Comparison of ENCODE assay signal across 9 cellular contexts in the genomic region with DNA sequence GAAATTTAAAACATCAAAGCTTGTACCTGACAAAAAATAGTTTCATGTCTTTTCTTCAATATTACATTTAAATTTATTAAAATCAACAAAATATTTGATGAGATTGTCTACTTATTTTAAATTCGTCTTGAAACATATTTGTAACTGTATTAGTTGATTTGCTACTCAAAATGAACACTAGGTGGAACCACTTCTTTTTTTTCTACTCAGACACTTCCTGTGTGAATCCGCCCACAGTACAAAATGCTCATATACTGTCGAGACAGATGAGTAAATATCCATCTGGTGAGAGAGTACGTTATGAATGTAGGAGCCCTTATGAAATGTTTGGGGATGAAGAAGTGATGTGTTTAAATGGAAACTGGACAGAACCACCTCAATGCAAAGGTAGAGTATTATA. TPM values are rescaled to one million over a fixed set of nuclear protein-coding genes. Genes with fewer than 3 reads are reported as not detected.
DNase-seq lines count a peak whose midpoint lies in the region; ATAC-seq and TF ChIP-seq lines count a peak whose summit lies in the region.
"Not testable (repeated sequence)": the region's sequence is repeated elsewhere in the genome, so short reads cannot be mapped to it uniquely, and the experiment has no call there.
"Had no signal": no experiment of that assay in that cellular context is flagged by ENCODE, and none has a peak within 500 bp of the region (broad histone marks: within the 10 kb centered on the region; RNA-seq: fewer than 3 reads in every experiment).

No MANE protein-coding gene starts in this region.

- H3F3A ChIP-seq in SK-N-SH (replicated peaks; ENCODE audit: insufficient read depth) = not testable (repeated sequence)

- 3% methylated on average over 4 of the region's 4 CpGs for WGBS in SK-N-SH (ENCODE audit: low lambda C conversion rate)

- not testable (repeated sequence) for H3K79me2 ChIP-seq in SK-N-SH (ENCODE audit: insufficient read depth)

- CTCF ChIA-PET in SK-N-SH (lab: Yijun Ruan, JAX) = interaction anchor here (0.6 kb wide), 1 partner anchor 558 kb away, joined by 3 read pairs; no protein-coding TSS in a partner anchor

- TF ChIP-seq EP300 in SK-N-SH (IDR thresholded peaks at IDR 0.05; ENCODE audit: borderline replicate concordance in 1 of 2, low read depth in 1 of 2, low read length in 1 of 2) = not testable (repeated sequence)

- not testable (repeated sequence) for H3K4me2 ChIP-seq in SK-N-SH

- H3K36me3 ChIP-seq in SK-N-SH (replicated peaks in 1 of 2; ENCODE audit: control insufficient read depth in 1 of 2, insufficient read depth in 2 of 2, low read length in 1 of 2) = not testable (repeated sequence)

- H3K27ac Mint-ChIP-seq in chondrocyte (ENCODE audit: unreplicated experiment); type B pancreatic cell: not testable (repeated sequence)

- DNase-seq in ELR (ENCODE audit: low read depth) (peak; percentile 77), NCI-H2107 treated with DMSO at 0.1 percent for 48 hours (lab: John Stamatoyannopoulos, UW; ENCODE audit: unreplicated experiment) (peak; percentile 23), SK-N-SH (peak; percentile 6), kidney tubule cell (ENCODE audit: low spot score) (peak; percentile 59)
- not testable (repeated sequence) for DNase-seq in chondrocyte (ENCODE audit: low spot score); type B pancreatic cell (ENCODE audit: extremely low spot score, unreplicated experiment)

- not testable (repeated sequence) for H3K9me2 ChIP-seq in SK-N-SH

- H3K27me3 Mint-ChIP-seq in chondrocyte (ENCODE audit: low read depth); type B pancreatic cell: not testable (repeated sequence)

- H3K9me3 ChIP-seq in SK-N-SH = not testable (repeated sequence)

- not testable (repeated sequence) for H3K36me3 Mint-ChIP-seq in chondrocyte (ENCODE audit: low read depth); type B pancreatic cell

- H3K27me3 ChIP-seq in SK-N-SH (ENCODE audit: insufficient read depth) = not testable (repeated sequence)

- POLR2A ChIA-PET in SK-N-SH (lab: Yijun Ruan, JAX) = not testable (repeated sequence)

- TF ChIP-seq CTCF in SK-N-SH (IDR thresholded peaks at IDR 0.05) (peak; percentile 55), chondrocyte (IDR thresholded peaks at IDR 0.05) (peak; percentile 80), type B pancreatic cell (conservative IDR thresholded peaks at IDR 0.05) (peak; percentile 71)

- not testable (repeated sequence) for H3K4me3 ChIP-seq in SK-N-SH (ENCODE audit: low read depth in 2 of 2, low read length in 1 of 2)

- not testable (repeated sequence) for H4K20me1 ChIP-seq in SK-N-SH (ENCODE audit: insufficient read depth)

- peak overlapping the region; percentile 68; the same call in 1 of the 2 replicates for H2AFZ ChIP-seq in SK-N-SH (ENCODE audit: low read depth)

- not testable (repeated sequence) for H3K4me3 Mint-ChIP-seq in chondrocyte (ENCODE audit: unreplicated experiment); type B pancreatic cell

- H3K9ac ChIP-seq in SK-N-SH = not testable (repeated sequence)

- not testable (repeated sequence) for H3K4me1 Mint-ChIP-seq in chondrocyte (ENCODE audit: low read depth); type B pancreatic cell (ENCODE audit: unreplicated experiment)

- not testable (repeated sequence) for H3K4me1 ChIP-seq in SK-N-SH (ENCODE audit: control insufficient read depth in 1 of 2, insufficient read depth in 2 of 2, low read depth in 1 of 2, low read length in 1 of 2)

- not testable (repeated sequence) for H3K27ac ChIP-seq in SK-N-SH (ENCODE audit: low read depth in 2 of 2, low read length in 1 of 2)

- peak; percentile 98 for ATAC-seq in GM21526 (IDR thresholded peaks at IDR 0.05; ENCODE audit: low FRiP score, unreplicated experiment)
- peak; percentile 99 for ATAC-seq in HG03520 (IDR thresholded peaks at IDR 0.05; ENCODE audit: unreplicated experiment)

- TF ChIP-seq RAD21 in SK-N-SH (IDR thresholded peaks at IDR 0.05; ENCODE audit: low read length) = peak; percentile 36; the same call in 1 of the 2 replicates

- not testable (repeated sequence) for H3K9me3 Mint-ChIP-seq in chondrocyte (ENCODE audit: low read depth); type B pancreatic cell

TF ChIP-seq in SK-N-SH, 30 proteins besides CTCF, POLR2A, EP300 and RAD21:
- 0 out of 2 replicates have a peak, but pooled peaks have one; percentile 21 for TF ChIP-seq SMC3 (IDR thresholded peaks at IDR 0.05; ENCODE audit: low read depth, low read length)

RNA-seq across cellular contexts. Expression of gene CFHR1, which starts 8.3 kb away (rescaled TPM):
- 0.23 and 0.31 TPM in 2 replicates for polyA plus RNA-seq in SK-N-SH (2012; rRNA removed)
- 0.39 and 0.64 TPM in 2 replicates for polyA plus RNA-seq in SK-N-SH (2012; cell fraction: cytosol; rRNA removed)
- 0.05 TPM in 1 of 2 replicates, not detected in the other for polyA plus RNA-seq in SK-N-SH (2012; cell fraction: nucleus; rRNA removed)
- total RNA-seq in chondrocyte (not detected in 3 replicates), type B pancreatic cell (ENCODE audit: low replicate concordance) (not detected in 2 replicates)

RNA-seq across cellular contexts. Expression of gene CFHR3, which starts 53.2 kb away (rescaled TPM):
- 0.18 and 0.37 TPM in 2 replicates for polyA plus RNA-seq in SK-N-SH (2012; rRNA removed)
- 0.15 and 0.16 TPM in 2 replicates for polyA plus RNA-seq in SK-N-SH (2012; cell fraction: cytosol; rRNA removed)
- polyA plus RNA-seq in SK-N-SH (2012; cell fraction: nucleus; rRNA removed) = 0.43 and 0.92 TPM in 2 replicates
- total RNA-seq in chondrocyte (0.31 TPM in 1 of 3 replicates, not detected in the others), type B pancreatic cell (ENCODE audit: low replicate concordance) (1.5 TPM in 1 of 2 replicates, not detected in the other)
- total RNA-seq: esophagus muscularis mucosa had no signal

RNA-seq across cellular contexts. Expression of gene CFHR4, which starts 60.0 kb away (rescaled TPM):
- polyA plus RNA-seq in SK-N-SH (2012; rRNA removed) = 0.03 TPM in 1 of 2 replicates, not detected in the other
- 0.01 TPM in 1 of 2 replicates, not detected in the other for polyA plus RNA-seq in SK-N-SH (2012; cell fraction: cytosol; rRNA removed)
- 0.02 TPM in 2 replicates for polyA plus RNA-seq in SK-N-SH (2012; cell fraction: nucleus; rRNA removed)
- total RNA-seq in chondrocyte (not detected in 3 replicates), type B pancreatic cell (ENCODE audit: low replicate concordance) (not detected in 2 replicates)
- total RNA-seq: esophagus muscularis mucosa had no signal
